ENCODE assay signal across 1 cellular context in the genomic region with DNA sequence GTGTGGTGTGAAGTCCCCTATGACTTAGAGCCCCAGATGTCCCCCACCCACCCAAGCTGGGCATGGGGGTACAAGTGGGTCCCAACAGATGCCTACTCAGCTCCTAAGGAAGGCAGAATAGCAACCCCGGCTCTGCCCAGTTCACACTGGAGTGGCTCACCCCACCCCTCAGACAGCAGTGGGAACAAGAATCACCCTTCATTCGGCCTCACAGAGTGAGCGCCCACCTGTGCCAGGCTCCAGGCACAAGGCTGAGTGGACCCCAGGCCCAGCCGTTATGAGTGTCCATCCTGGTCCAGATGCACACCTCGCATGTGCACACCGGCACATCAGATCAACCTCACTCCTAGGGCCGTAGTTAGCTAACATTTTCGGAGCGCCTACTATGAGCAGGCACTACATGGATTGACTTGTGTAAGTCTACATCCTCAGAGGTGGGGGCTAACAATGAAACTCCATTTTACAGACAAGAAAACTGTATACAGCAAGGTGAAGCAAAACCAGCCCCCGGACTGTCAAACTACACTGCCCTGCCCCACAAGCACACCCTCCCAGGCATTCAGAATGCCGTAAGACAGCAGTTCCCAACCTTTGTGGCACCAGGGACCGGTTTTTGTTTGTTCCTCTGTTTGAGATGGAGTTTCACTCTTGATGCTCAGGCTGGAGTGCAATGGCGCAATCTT.
A peak's percentile ranks its signal among the peaks of the same experiment; 100 is the strongest.
TF ChIP-seq lines count a peak whose summit lies in the region.

No MANE protein-coding gene starts in this region.

TF ChIP-seq in GM12878, 131 proteins besides CTCF, POLR2A, EP300 and RAD21 (continued from another document):
- TF ChIP-seq MTA2 (IDR thresholded peaks at IDR 0.05; ENCODE audit: low read depth) (no peak), PBX3 (IDR thresholded peaks at IDR 0.05; ENCODE audit: insufficient replicate concordance, low read depth, low read length) (peak; percentile 18), NFYA (IDR thresholded peaks at IDR 0.05; ENCODE audit: borderline replicate concordance, low read depth, low read length) (no peak), PAX8 (IDR thresholded peaks at IDR 0.05) (no peak), FOXM1 (IDR thresholded peaks at IDR 0.05; ENCODE audit: low read depth, low read length) (no peak), BCL11A (IDR thresholded peaks at IDR 0.05; ENCODE audit: low read depth, low read length) (0 out of 2 replicates have a peak, but pooled peaks have one; percentile 4)
- TF ChIP-seq, protein P1, sequence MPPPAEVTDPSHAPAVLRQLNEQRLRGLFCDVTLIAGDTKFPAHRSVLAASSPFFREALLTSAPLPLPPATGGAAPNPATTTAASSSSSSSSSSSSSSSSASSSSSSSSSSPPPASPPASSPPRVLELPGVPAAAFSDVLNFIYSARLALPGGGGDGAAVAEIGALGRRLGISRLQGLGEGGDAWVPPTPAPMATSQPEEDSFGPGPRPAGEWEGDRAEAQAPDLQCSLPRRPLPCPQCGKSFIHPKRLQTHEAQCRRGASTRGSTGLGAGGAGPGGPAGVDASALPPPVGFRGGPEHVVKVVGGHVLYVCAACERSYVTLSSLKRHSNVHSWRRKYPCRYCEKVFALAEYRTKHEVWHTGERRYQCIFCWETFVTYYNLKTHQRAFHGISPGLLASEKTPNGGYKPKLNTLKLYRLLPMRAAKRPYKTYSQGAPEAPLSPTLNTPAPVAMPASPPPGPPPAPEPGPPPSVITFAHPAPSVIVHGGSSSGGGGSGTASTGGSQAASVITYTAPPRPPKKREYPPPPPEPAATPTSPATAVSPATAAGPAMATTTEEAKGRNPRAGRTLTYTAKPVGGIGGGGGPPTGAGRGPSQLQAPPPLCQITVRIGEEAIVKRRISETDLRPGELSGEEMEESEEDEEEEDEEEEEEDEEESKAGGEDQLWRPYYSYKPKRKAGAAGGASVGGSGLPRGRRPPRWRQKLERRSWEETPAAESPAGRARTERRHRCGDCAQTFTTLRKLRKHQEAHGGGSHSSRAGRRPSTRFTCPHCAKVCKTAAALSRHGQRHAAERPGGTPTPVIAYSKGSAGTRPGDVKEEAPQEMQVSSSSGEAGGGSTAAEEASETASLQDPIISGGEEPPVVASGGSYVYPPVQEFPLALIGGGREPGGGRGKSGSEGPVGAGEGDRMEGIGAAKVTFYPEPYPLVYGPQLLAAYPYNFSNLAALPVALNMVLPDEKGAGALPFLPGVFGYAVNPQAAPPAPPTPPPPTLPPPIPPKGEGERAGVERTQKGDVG (CRISPR knock-in tag; IDR thresholded peaks at IDR 0.05), result no peak
